ENCODE assay signal across 22 cellular contexts in genomic region chr7:3911685-3912084, GRCh38.
A peak's percentile ranks its signal among the peaks of the same experiment; 100 is the strongest.
DNase-seq lines count a peak whose midpoint lies in the region; ATAC-seq and TF ChIP-seq lines count a peak whose summit lies in the region.
"Had no signal": no experiment of that assay in that cellular context is flagged by ENCODE, and none has a peak within 500 bp of the region (broad histone marks: within the 10 kb centered on the region; RNA-seq: fewer than 3 reads in every experiment).

No MANE protein-coding gene starts in this region.

- H3K4me1 Mint-ChIP-seq in activated CD4-positive, alpha-beta T cell treated with anti-CD3 and anti-CD28 coated beads for 36 hours = peaks cover 6% of the 10 kb centered on the region
- H3K4me1 Mint-ChIP-seq: activated CD4-positive, alpha-beta T cell treated with anti-CD3 and anti-CD28 coated beads, Interleukin-2, amount 10 ng/mL, durations not matched to agents 24 days and 14 days had no signal

- no peak for DNase-seq in activated CD4-positive, alpha-beta T cell treated with anti-CD3 and anti-CD28 coated beads for 36 hours
- DNase-seq in activated CD4-positive, alpha-beta T cell treated with anti-CD3 and anti-CD28 coated beads for 4 hours = no peak
- peak; percentile 24 for DNase-seq in amniotic epithelial cell (ENCODE audit: low read depth)
- DNase-seq in foreskin keratinocyte = peak; percentile 92 to 95
- no peak for DNase-seq in stimulated activated naive CD8-positive, alpha-beta T cell treated with anti-CD3 and anti-CD28 coated beads, Interleukin-15, Interleukin-2, amounts not matched to agents 100 U/mL and 50 U/mL, for 24 hours
- no peak for DNase-seq in esophagus squamous epithelium (lab: John Stamatoyannopoulos, UW)
- DNase-seq in stimulated activated CD4-positive, alpha-beta T cell treated with anti-CD3 and anti-CD28 coated beads, Interleukin-2, amount 100 ng/mL, for 48 hours = no peak
- DNase-seq: 8988T; activated CD4-positive, alpha-beta T cell treated with anti-CD3 and anti-CD28 coated beads, Interleukin-2, amount 10 ng/mL, durations not matched to agents 24 days and 14 days; activated gamma-delta T cell; BE2C; effector memory CD4-positive, alpha-beta T cell; GDM1; NCI-H187; NCI-H2227 treated with DMSO at 0.1 percent for 48 hours; psoas muscle; stimulated activated CD4-positive, alpha-beta T cell treated with anti-CD3 and anti-CD28 coated beads, Interleukin-4, amount 100 ng/mL, for 1 hour; SW 1271; uterus had no signal

- no peak overlapping the region for H3K4me3 ChIP-seq in esophagus squamous epithelium
- H3K4me3 ChIP-seq: psoas muscle, skin epidermis, uterus had no signal

- 41 to 57% methylated on average over 4 of the region's 4 CpGs for WGBS in esophagus squamous epithelium, 2 donors

- peaks cover 5% of the 10 kb centered on the region for H3K4me1 ChIP-seq in foreskin keratinocyte
- H3K4me1 ChIP-seq in esophagus squamous epithelium = peaks cover 0 to 12% (median 11%) of the 10 kb centered on the region in 3 donors
- H3K4me1 ChIP-seq: BE2C, psoas muscle, uterus had no signal

- no peak for TF ChIP-seq CTCF in foreskin keratinocyte (conservative IDR thresholded peaks at IDR 0.05)
- TF ChIP-seq CTCF in esophagus squamous epithelium (IDR thresholded peaks at IDR 0.05) = no peak

- peaks cover 2% of the 10 kb centered on the region for H3K27me3 Mint-ChIP-seq in activated CD4-positive, alpha-beta T cell treated with anti-CD3 and anti-CD28 coated beads for 36 hours
- H3K27me3 Mint-ChIP-seq: activated CD4-positive, alpha-beta T cell treated with anti-CD3 and anti-CD28 coated beads, Interleukin-2, amount 10 ng/mL, durations not matched to agents 24 days and 14 days had no signal

- H3K27me3 ChIP-seq in foreskin keratinocyte = no peaks in the 10 kb centered on the region
- peaks cover 0 to 78% (median 0%) of the 10 kb centered on the region in 4 donors for H3K27me3 ChIP-seq in esophagus squamous epithelium
- H3K27me3 ChIP-seq: BE2C, uterus had no signal

- ATAC-seq in activated CD4-positive, alpha-beta T cell treated with anti-CD3 and anti-CD28 coated beads for 36 hours = peak; percentile 63
- ATAC-seq in foreskin keratinocyte = peak; percentile 98
- peak; percentile 52 for ATAC-seq in stimulated activated naive CD8-positive, alpha-beta T cell treated with anti-CD3 and anti-CD28 coated beads, Interleukin-15, Interleukin-2, amounts not matched to agents 100 U/mL and 50 U/mL, for 24 hours
- ATAC-seq in HG02642 (IDR thresholded peaks at IDR 0.05; ENCODE audit: poor library complexity, unreplicated experiment) = no peak
- ATAC-seq: natural killer cell treated with Interleukin-12 subunit alpha and Interleukin-12 subunit beta and Interleukin-15 and Interleukin-18, amount 100 ng/mL, for 72 hours; psoas muscle had no signal

- CTCF ChIA-PET in activated CD4-positive, alpha-beta T cell treated with anti-CD3 and anti-CD28 coated beads for 36 hours (lab: Charles Lee) = no interaction called here

- POLR2A ChIA-PET in activated CD4-positive, alpha-beta T cell treated with anti-CD3 and anti-CD28 coated beads for 36 hours (lab: Charles Lee) = no interaction called here

- no peaks in the 10 kb centered on the region for H3K36me3 Mint-ChIP-seq in activated CD4-positive, alpha-beta T cell treated with anti-CD3 and anti-CD28 coated beads for 36 hours (ENCODE audit: low read depth)
- H3K36me3 Mint-ChIP-seq: natural killer cell treated with Interleukin-12 subunit alpha and Interleukin-12 subunit beta and Interleukin-15 and Interleukin-18, amount 100 ng/mL, for 72 hours had no signal

- H3K4me3 Mint-ChIP-seq in activated CD4-positive, alpha-beta T cell treated with anti-CD3 and anti-CD28 coated beads for 36 hours = no peak overlapping the region
- H3K4me3 Mint-ChIP-seq: activated CD4-positive, alpha-beta T cell treated with anti-CD3 and anti-CD28 coated beads, Interleukin-2, amount 10 ng/mL, durations not matched to agents 24 days and 14 days; natural killer cell treated with Interleukin-12 subunit alpha and Interleukin-12 subunit beta and Interleukin-15 and Interleukin-18, amount 100 ng/mL, for 72 hours had no signal

- H3K27ac ChIP-seq in foreskin keratinocyte (peak overlapping the region; percentile 40), esophagus squamous epithelium (no peak overlapping the region)
- H3K27ac ChIP-seq: psoas muscle, uterus had no signal

- H3K27ac Mint-ChIP-seq in activated CD4-positive, alpha-beta T cell treated with anti-CD3 and anti-CD28 coated beads for 36 hours = no peak overlapping the region
- H3K27ac Mint-ChIP-seq: activated CD4-positive, alpha-beta T cell treated with anti-CD3 and anti-CD28 coated beads, Interleukin-2, amount 10 ng/mL, durations not matched to agents 24 days and 14 days; natural killer cell treated with Interleukin-12 subunit alpha and Interleukin-12 subunit beta and Interleukin-15 and Interleukin-18, amount 100 ng/mL, for 72 hours had no signal

- no peak for TF ChIP-seq POLR2A in esophagus squamous epithelium (IDR thresholded peaks at IDR 0.05)

- intact Hi-C loops in activated CD4-positive, alpha-beta T cell treated with anti-CD3 and anti-CD28 coated beads for 36 hours (cut with DNase I, micrococcal nuclease) = no loop called here
- intact Hi-C loops in esophagus squamous epithelium (cut with DNase I) = no loop called here

- H3K9me3 Mint-ChIP-seq in activated CD4-positive, alpha-beta T cell treated with anti-CD3 and anti-CD28 coated beads for 36 hours (ENCODE audit: low read depth) = no peaks in the 10 kb centered on the region
- H3K9me3 Mint-ChIP-seq: activated CD4-positive, alpha-beta T cell treated with anti-CD3 and anti-CD28 coated beads, Interleukin-2, amount 10 ng/mL, durations not matched to agents 24 days and 14 days; natural killer cell treated with Interleukin-12 subunit alpha and Interleukin-12 subunit beta and Interleukin-15 and Interleukin-18, amount 100 ng/mL, for 72 hours had no signal

- no peaks in the 10 kb centered on the region for H3K36me3 ChIP-seq in esophagus squamous epithelium
- H3K36me3 ChIP-seq: BE2C, uterus had no signal

- no peaks in the 10 kb centered on the region for H3K9me3 ChIP-seq in esophagus squamous epithelium
- H3K9me3 ChIP-seq: BE2C, psoas muscle, uterus had no signal

Comparison
In these comparisons a context has a peak if more than half of its experiments do, and no peak if none do; other contexts are left out.
1. DNase-seq: peak in amniotic epithelial cell (single experiment) and foreskin keratinocyte (2 of 2); none in activated CD4-positive, alpha-beta T cell treated with anti-CD3 and anti-CD28 coated beads for 36 hours (single experiment), activated CD4-positive, alpha-beta T cell treated with anti-CD3 and anti-CD28 coated beads for 4 hours (0 of 2), stimulated activated naive CD8-positive, alpha-beta T cell treated with anti-CD3 and anti-CD28 coated beads, Interleukin-15, Interleukin-2, amounts not matched to agents 100 U/mL and 50 U/mL, for 24 hours (single experiment), esophagus squamous epithelium (single experiment) and stimulated activated CD4-positive, alpha-beta T cell treated with anti-CD3 and anti-CD28 coated beads, Interleukin-2, amount 100 ng/mL, for 48 hours (0 of 2).